Comparison of ENCODE assay signal across 14 cellular contexts in the genomic region with DNA sequence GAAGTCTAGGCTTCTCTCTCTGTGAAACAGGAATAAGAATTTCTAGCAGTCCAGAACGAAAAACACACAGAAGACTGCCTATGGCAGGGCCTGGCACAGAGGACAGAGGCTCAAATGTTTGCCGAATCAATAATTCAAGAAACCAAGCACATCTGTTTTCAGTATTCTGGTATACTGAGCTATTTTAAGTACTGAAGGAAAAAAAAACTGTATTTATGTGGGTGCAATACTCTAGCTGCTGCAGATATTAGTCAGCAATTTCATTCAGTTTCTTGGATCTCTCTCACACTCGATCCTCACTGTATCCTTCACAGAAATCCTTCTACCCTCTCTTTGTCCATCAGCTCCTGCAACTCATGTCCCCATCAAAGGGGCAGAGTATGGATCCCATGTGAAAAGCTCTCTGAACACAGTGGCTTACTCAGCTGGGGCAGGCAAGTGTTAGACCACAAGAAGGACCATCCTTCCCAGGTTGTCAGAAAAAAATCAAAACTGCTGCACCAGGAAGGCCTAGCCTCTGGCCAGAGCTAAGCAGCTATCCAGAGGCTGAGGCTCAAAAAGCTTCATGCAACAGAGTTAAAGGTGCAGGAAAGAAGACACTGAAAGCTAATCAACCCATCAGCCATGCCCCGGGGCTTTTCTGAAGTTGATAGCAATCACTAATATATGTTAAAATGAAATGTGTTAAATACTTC. TPM values are rescaled to one million over a fixed set of nuclear protein-coding genes. Genes with fewer than 3 reads are reported as not detected.
A peak's percentile ranks its signal among the peaks of the same experiment; 100 is the strongest.
DNase-seq lines count a peak whose midpoint lies in the region; ATAC-seq and TF ChIP-seq lines count a peak whose summit lies in the region.
"Had no signal": no experiment of that assay in that cellular context is flagged by ENCODE, and none has a peak within 500 bp of the region (broad histone marks: within the 10 kb centered on the region; RNA-seq: fewer than 3 reads in every experiment).

No MANE protein-coding gene starts in this region.

- peak overlapping the region; percentile 48 to 50 for H3K27ac ChIP-seq in tibial artery
- H3K27ac ChIP-seq: 22Rv1 had no signal

- no peak overlapping the region for H3K27ac Mint-ChIP-seq in activated CD4-positive, alpha-beta T cell treated with anti-CD3 and anti-CD28 coated beads for 36 hours
- H3K27ac Mint-ChIP-seq: activated naive CD4-positive, alpha-beta T cell treated with anti-CD3 and anti-CD28 coated beads, Interleukin-2, amount 10 ng/mL, durations not matched to agents 7 days and 5 days had no signal

- POLR2A ChIA-PET in activated CD4-positive, alpha-beta T cell treated with anti-CD3 and anti-CD28 coated beads for 36 hours (lab: Charles Lee): interaction anchor here (0.5 to 0.7 kb wide), 3 partner anchors 9 to 115 kb away, joined by 3 to 4 read pairs (median 3); partner anchors contain the start of gene USO1

- peaks cover 0 to 14% (median 7%) of the 10 kb centered on the region in 4 donors for H3K4me1 ChIP-seq in tibial artery

- no peaks in the 10 kb centered on the region for H3K27me3 Mint-ChIP-seq in activated CD4-positive, alpha-beta T cell treated with anti-CD3 and anti-CD28 coated beads for 36 hours
- H3K27me3 Mint-ChIP-seq: activated naive CD4-positive, alpha-beta T cell treated with anti-CD3 and anti-CD28 coated beads, Interleukin-2, amount 10 ng/mL, durations not matched to agents 7 days and 5 days had no signal

- H3K9me3 ChIP-seq in tibial artery: no peaks in the 10 kb centered on the region
- H3K9me3 ChIP-seq: mucosa of descending colon had no signal

- H3K36me3 Mint-ChIP-seq in activated CD4-positive, alpha-beta T cell treated with anti-CD3 and anti-CD28 coated beads for 36 hours (ENCODE audit: low read depth): no peaks in the 10 kb centered on the region
- H3K36me3 Mint-ChIP-seq: activated naive CD4-positive, alpha-beta T cell treated with anti-CD3 and anti-CD28 coated beads, Interleukin-2, amount 10 ng/mL, durations not matched to agents 7 days and 5 days had no signal

- CTCF ChIA-PET in activated CD4-positive, alpha-beta T cell treated with anti-CD3 and anti-CD28 coated beads for 36 hours (lab: Charles Lee): interaction anchor here (0.7 to 2.7 kb wide), 2 partner anchors 9 to 125 kb away, joined by 3 to 7 read pairs; partner anchors contain the start of gene USO1

- peaks cover 9% of the 10 kb centered on the region for H3K4me1 Mint-ChIP-seq in activated CD4-positive, alpha-beta T cell treated with anti-CD3 and anti-CD28 coated beads for 36 hours

- H3K27me3 ChIP-seq in tibial artery: no peaks in the 10 kb centered on the region

- H3K36me3 ChIP-seq in tibial artery: no peaks in the 10 kb centered on the region

- no peak overlapping the region for H3K4me3 Mint-ChIP-seq in activated CD4-positive, alpha-beta T cell treated with anti-CD3 and anti-CD28 coated beads for 36 hours
- H3K4me3 Mint-ChIP-seq: activated naive CD4-positive, alpha-beta T cell treated with anti-CD3 and anti-CD28 coated beads, Interleukin-2, amount 10 ng/mL, durations not matched to agents 7 days and 5 days had no signal

- no peaks in the 10 kb centered on the region for H3K9me3 Mint-ChIP-seq in activated CD4-positive, alpha-beta T cell treated with anti-CD3 and anti-CD28 coated beads for 36 hours (ENCODE audit: low read depth)
- H3K9me3 Mint-ChIP-seq: activated naive CD4-positive, alpha-beta T cell treated with anti-CD3 and anti-CD28 coated beads, Interleukin-2, amount 10 ng/mL, durations not matched to agents 7 days and 5 days had no signal

- ATAC-seq in activated CD4-positive, alpha-beta T cell treated with anti-CD3 and anti-CD28 coated beads for 36 hours: peak; percentile 47
- ATAC-seq in GM21447 (IDR thresholded peaks at IDR 0.05; ENCODE audit: unreplicated experiment) (no peak), GM21360 (IDR thresholded peaks at IDR 0.05; ENCODE audit: unreplicated experiment) (no peak)
- ATAC-seq: esophagus mucosa, mucosa of descending colon had no signal

- no peak overlapping the region for H3K4me3 ChIP-seq in tibial artery
- H3K4me3 ChIP-seq: mucosa of descending colon had no signal

- no peak for DNase-seq in activated CD4-positive, alpha-beta T cell treated with anti-CD3 and anti-CD28 coated beads for 36 hours
- no peak for DNase-seq in activated CD4-positive, alpha-beta T cell treated with anti-CD3 and anti-CD28 coated beads, Interleukin-2, amount 50 U/mL, for 48 hours
- DNase-seq in astrocyte of the hippocampus (ENCODE audit: low read depth, low spot score) (peak; percentile 14), iris pigment epithelial cell (ENCODE audit: low read depth) (peak; percentile 54), tibial artery (no peak), DMS79 treated with DMSO at 0.1 percent for 48 hours (lab: John Stamatoyannopoulos, UW) (no peak)
- DNase-seq: activated naive CD4-positive, alpha-beta T cell treated with anti-CD3 and anti-CD28 coated beads, Interleukin-2, amount 10 ng/mL, durations not matched to agents 7 days and 5 days; GF-D8; mucosa of descending colon; NCI-H1092 treated with DMSO at 0.1 percent for 48 hours had no signal

- intact Hi-C loops in activated CD4-positive, alpha-beta T cell treated with anti-CD3 and anti-CD28 coated beads for 36 hours (cut with DNase I, micrococcal nuclease): no loop called here
- intact Hi-C loops in tibial artery (cut with DNase I; ENCODE audit: low total_unique reads): no loop called here

- no peak for TF ChIP-seq CTCF in tibial artery (IDR thresholded peaks at IDR 0.05)

RNA-seq across cellular contexts. Expression of gene USO1, which starts 9.1 kb away (rescaled TPM):
- total RNA-seq in activated CD4-positive, alpha-beta T cell treated with anti-CD3 and anti-CD28 coated beads for 36 hours: 10 to 100 TPM; 55.2 to 56.7 TPM

RNA-seq across cellular contexts. Expression of gene G3BP2, which starts 42.0 kb away (rescaled TPM):
- 100 to 1,000 TPM; 127 to 137 TPM for total RNA-seq in activated CD4-positive, alpha-beta T cell treated with anti-CD3 and anti-CD28 coated beads for 36 hours

Comparison
In these comparisons a context has a peak if more than half of its experiments do, and no peak if none do; other contexts are left out.
1. DNase-seq: peak in astrocyte of the hippocampus (single experiment) and iris pigment epithelial cell (single experiment); none in activated CD4-positive, alpha-beta T cell treated with anti-CD3 and anti-CD28 coated beads for 36 hours (single experiment), activated CD4-positive, alpha-beta T cell treated with anti-CD3 and anti-CD28 coated beads, Interleukin-2, amount 50 U/mL, for 48 hours (0 of 2), tibial artery (0 of 2) and DMS79 treated with DMSO at 0.1 percent for 48 hours (single experiment).